6 cellular contexts compared by ENCODE assay signal in the genomic region with DNA sequence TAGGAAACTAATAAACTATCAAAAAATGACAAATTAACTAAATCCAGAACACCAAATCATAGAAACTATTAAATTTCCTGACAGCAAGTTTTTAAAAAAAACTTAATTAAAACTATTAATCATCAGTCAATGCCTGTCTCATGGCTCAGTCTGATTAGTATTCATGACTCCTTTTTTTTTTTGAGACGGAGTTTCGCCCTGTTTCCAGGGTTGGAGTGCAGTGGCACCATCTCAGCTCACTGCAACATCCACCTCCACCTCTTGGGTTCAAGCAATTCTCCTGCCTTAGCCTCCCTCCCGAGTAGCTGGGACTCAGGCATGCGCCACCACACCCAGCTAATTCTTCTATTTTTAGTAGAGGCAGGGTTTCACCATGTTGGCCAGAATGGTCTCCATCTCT.
"Had no signal": no experiment of that assay in that cellular context is flagged by ENCODE, and none has a peak within 500 bp of the region (broad histone marks: within the 10 kb centered on the region; RNA-seq: fewer than 3 reads in every experiment).

No MANE protein-coding gene starts in this region.

- H3K4me3 Mint-ChIP-seq: GM23338, H9 had no signal

- H3K4me3 ChIP-seq: GM23338 had no signal

- H3K4me2 ChIP-seq: GM23338 had no signal

- H3K27ac ChIP-seq: HL-60 had no signal

- DNase-seq: H9, HCEC 1CT had no signal

- H3K36me3 Mint-ChIP-seq: IgD-negative memory B cell had no signal

- H3K27ac Mint-ChIP-seq: GM23338, H9, IgD-negative memory B cell had no signal

- H3K27me3 Mint-ChIP-seq: IgD-negative memory B cell had no signal

- H2AFZ ChIP-seq: GM23338 had no signal

- H3K9me3 Mint-ChIP-seq: GM23338, H9 had no signal

- ATAC-seq: GM23338, HepG2 had no signal
